ENCODE assay signal across 8 cellular contexts in genomic region chr2:121596221-121597080, GRCh38. TPM values are rescaled to one million over a fixed set of nuclear protein-coding genes. Genes with fewer than 3 reads are reported as not detected.
DNase-seq lines count a peak whose midpoint lies in the region; ATAC-seq and TF ChIP-seq lines count a peak whose summit lies in the region.

No MANE protein-coding gene starts in this region.

- in situ Hi-C loops in Panc1 (cut with HindIII; ENCODE audit: low pct_unique_long_range_greater_than_20kb, low sequenced_read_pairs): no loop called here

- CTCF ChIA-PET in Panc1 (lab: Charles Lee): no interaction called here

- intact Hi-C loops in Panc1 (cut with micrococcal nuclease; ENCODE audit: unreplicated experiment): loop anchor here (5.0 kb wide), 2 partner anchors 51 to 121 kb away; partner anchors contain the start of gene CLASP1

- peak overlapping the region in 1 of 2 experiments; percentile 34; a peak in 3 of 4 replicates for H3K4me3 ChIP-seq in Panc1 (ENCODE audit: low read depth in 2 of 2, low read length in 2 of 2)
- H3K4me3 ChIP-seq in cardiac fibroblast (replicated peaks in 1 of 2; ENCODE audit: low read depth in 2 of 2, low read length in 2 of 2): peak overlapping the region in 1 of 2 donors; percentile 25
- H3K4me3 ChIP-seq in suprapubic skin: peak overlapping the region; percentile 13

- POLR2A ChIA-PET in Panc1 (lab: Charles Lee): interaction anchor here (0.6 kb wide), 1 partner anchor 28 kb away, joined by 4 read pairs; no protein-coding TSS in a partner anchor

- no TSS peak for BruUV-seq in Panc1 (replicated peaks; lab: Mats Ljungman, UMichigan)

- no peak for DNase-seq in activated CD4-positive, CD25-positive, alpha-beta regulatory T cell (lab: John Stamatoyannopoulos, UW)
- DNase-seq in Panc1 (ENCODE audit: low read depth, low spot score) (peak; percentile 64), cardiac fibroblast (ENCODE audit: low read depth in 2 of 2) (peak; percentile 65 to 77), left kidney (ENCODE audit: low read depth, low spot score) (peak; percentile 68), suprapubic skin (ENCODE audit: low spot score in 2 of 2) (no peak)

- WGBS in suprapubic skin: 43% methylated on average over 11 of the region's 11 CpGs

- H3K27me3 ChIP-seq in Panc1 (ENCODE audit: control insufficient read depth, insufficient read depth, low read length) (no peaks in the 10 kb centered on the region), suprapubic skin (no peaks in the 10 kb centered on the region)

- H3K9me3 ChIP-seq in Panc1 (ENCODE audit: control insufficient read depth, insufficient read depth, low read depth, low read length) (no peaks in the 10 kb centered on the region), suprapubic skin (no peaks in the 10 kb centered on the region)

- no peak for TF ChIP-seq EP300 in suprapubic skin (IDR thresholded peaks at IDR 0.05)

- TF ChIP-seq CTCF in Panc1 (IDR thresholded peaks at IDR 0.05) (peak; percentile 74), cardiac fibroblast (IDR thresholded peaks at IDR 0.05; ENCODE audit: low read depth, low read length) (peak; percentile 42), suprapubic skin (IDR thresholded peaks at IDR 0.05) (peak in 1 of 2 donors; percentile 24)

- H3K4me1 ChIP-seq in Panc1 (ENCODE audit: control insufficient read depth, insufficient read depth, low read length) (peaks cover 12% of the 10 kb centered on the region; the same call in 1 of the 2 replicates), suprapubic skin (peaks cover 18% of the 10 kb centered on the region)

- peak; percentile 48 to 80 for ATAC-seq in activated CD4-positive, CD25-positive, alpha-beta regulatory T cell treated with anti-CD3 and anti-CD28 coated beads, Interleukin-2, amount 50 U/mL, for 24 hours
- ATAC-seq in GM21367 (IDR thresholded peaks at IDR 0.05; ENCODE audit: unreplicated experiment) (peak; percentile 74), HG03565 (IDR thresholded peaks at IDR 0.05; ENCODE audit: unreplicated experiment) (peak; percentile 40), Panc1 (peak; percentile 87)

- peak overlapping the region; percentile 79 for H3K27ac ChIP-seq in Panc1 (ENCODE audit: low read length)
- peak overlapping the region; percentile 7 for H3K27ac ChIP-seq in suprapubic skin

- TF ChIP-seq POLR2A in suprapubic skin (IDR thresholded peaks at IDR 0.05): no peak

- H3K36me3 ChIP-seq in Panc1 (ENCODE audit: control insufficient read depth, insufficient read depth, low read length): no peaks in the 10 kb centered on the region
- no peaks in the 10 kb centered on the region for H3K36me3 ChIP-seq in suprapubic skin

RNA-seq across cellular contexts. Expression of gene CLASP1, which starts 52.8 kb away (rescaled TPM):
- total RNA-seq in Panc1 (2021; ENCODE audit: unreplicated experiment): 49.2 TPM
- 22.2 TPM for polyA plus RNA-seq in Panc1 (2012; ENCODE audit: insufficient read length)
- 10 to 100 TPM; 53.3 to 99.5 (median 67.6) TPM for total RNA-seq in suprapubic skin

Comparison
In these comparisons a context has a peak if more than half of its experiments do, and no peak if none do; other contexts are left out.
1. DNase-seq: peak in Panc1 (single experiment), cardiac fibroblast (2 of 2) and left kidney (single experiment); none in activated CD4-positive, CD25-positive, alpha-beta regulatory T cell (0 of 4) and suprapubic skin (0 of 2).
2. Peak in every context shown above with its lines, with median percentiles within 50 percentile points of each other: ATAC-seq.